Comparison of ENCODE assay signal across 8 cellular contexts in genomic region chr14:60722836-60723217, GRCh38. TPM values are rescaled to one million over a fixed set of nuclear protein-coding genes. Genes with fewer than 3 reads are reported as not detected.
DNase-seq lines count a peak whose midpoint lies in the region; ATAC-seq and TF ChIP-seq lines count a peak whose summit lies in the region.

No MANE protein-coding gene starts in this region.

- no peaks in the 10 kb centered on the region for H3K9me3 ChIP-seq in CD4-positive, alpha-beta T cell (ENCODE audit: control insufficient read depth, low read length)
- no peaks in the 10 kb centered on the region for H3K9me3 ChIP-seq in adrenal gland (replicated peaks in 1 of 3)
- no peaks in the 10 kb centered on the region for H3K9me3 ChIP-seq in iPS-20b (ENCODE audit: insufficient read depth, low read depth, low read length)

- peaks cover 88% of the 10 kb centered on the region for H3K27me3 Mint-ChIP-seq in CD4-positive, alpha-beta T cell
- H3K27me3 Mint-ChIP-seq in stimulated activated naive CD8-positive, alpha-beta T cell treated with anti-CD3 and anti-CD28 coated beads, Interleukin-15, amount 100 ng/mL, for 72 hours = peaks cover 90% of the 10 kb centered on the region

- peak overlapping the region; percentile 90 for H3K4me3 Mint-ChIP-seq in CD4-positive, alpha-beta T cell
- H3K4me3 Mint-ChIP-seq in stimulated activated naive CD8-positive, alpha-beta T cell treated with anti-CD3 and anti-CD28 coated beads, Interleukin-15, amount 100 ng/mL, for 72 hours = peak overlapping the region; percentile 85 to 91

- H3K4me1 ChIP-seq in adrenal gland (replicated peaks in 1 of 2) (peaks cover 15 to 25% of the 10 kb centered on the region in 2 donors), iPS-20b (ENCODE audit: insufficient read depth, low read length) (peaks cover 14% of the 10 kb centered on the region)

- WGBS in adrenal gland, 4 donors = 0 to 4% (median 3%) methylated on average over 5 to 21 of the region's 21 CpGs

- no peak overlapping the region for H3K27ac ChIP-seq in CD4-positive, alpha-beta T cell (ENCODE audit: low read depth, low read length)
- peak overlapping the region in 2 of 5 donors; percentile 61 to 66 for H3K27ac ChIP-seq in adrenal gland
- no peak overlapping the region for H3K27ac ChIP-seq in iPS-20b (ENCODE audit: low read length)

- CTCF ChIA-PET in CD4-positive, alpha-beta T cell (lab: Charles Lee) = interaction anchor here (1.3 to 1.4 kb wide), 2 partner anchors 15 to 39 kb away, joined by 3 to 4 read pairs; no protein-coding TSS in a partner anchor

- H3K36me3 ChIP-seq in adrenal gland (replicated peaks in 1 of 2) (no peaks in the 10 kb centered on the region), iPS-20b (ENCODE audit: insufficient read depth, low read depth, low read length) (peaks cover 26% of the 10 kb centered on the region)

- intact Hi-C loops in CD4-positive, alpha-beta T cell (cut with DNase I, micrococcal nuclease) = no loop called here
- intact Hi-C loops in adrenal gland (cut with DNase I) = loop anchor here in 1 of 2 donors (10.0 kb wide), 1 partner anchor 142 kb away; no protein-coding TSS in a partner anchor

- POLR2A ChIA-PET in CD4-positive, alpha-beta T cell (lab: Charles Lee) = interaction anchor here (0.6 to 2.7 kb wide), 2 partner anchors 11 to 553 kb away, joined by 3 to 9 read pairs; no protein-coding TSS in a partner anchor

- peaks cover 29% of the 10 kb centered on the region for H3K4me1 Mint-ChIP-seq in CD4-positive, alpha-beta T cell (ENCODE audit: low read depth)
- H3K4me1 Mint-ChIP-seq in stimulated activated naive CD8-positive, alpha-beta T cell treated with anti-CD3 and anti-CD28 coated beads, Interleukin-15, amount 100 ng/mL, for 72 hours = peaks cover 21% of the 10 kb centered on the region

- TF ChIP-seq CTCF in CD4-positive, alpha-beta T cell (IDR thresholded peaks at IDR 0.05) = no peak
- TF ChIP-seq CTCF in adrenal gland (IDR thresholded peaks at IDR 0.05) = no peak

- H3K27ac Mint-ChIP-seq in CD4-positive, alpha-beta T cell = no peak overlapping the region
- no peak overlapping the region for H3K27ac Mint-ChIP-seq in stimulated activated naive CD8-positive, alpha-beta T cell treated with anti-CD3 and anti-CD28 coated beads, Interleukin-15, amount 100 ng/mL, for 72 hours

- no peaks in the 10 kb centered on the region for H3K36me3 Mint-ChIP-seq in CD4-positive, alpha-beta T cell (ENCODE audit: low read depth)

- H3K4me3 ChIP-seq in adrenal gland = peak overlapping the region; percentile 70 to 86 (median 78)
- H3K4me3 ChIP-seq in iPS-20b (ENCODE audit: low read length) = peak overlapping the region; percentile 95

- DNase-seq in CD4-positive, alpha-beta T cell = no peak
- peak; percentile 45 for DNase-seq in HuH-7 (ENCODE audit: low spot score)
- peak in 4 of 7 donors; percentile 14 to 43 (median 30) for DNase-seq in adrenal gland
- DNase-seq in stimulated activated naive CD8-positive, alpha-beta T cell treated with anti-CD3 and anti-CD28 coated beads, Interleukin-15, amount 100 ng/mL, for 72 hours = no peak
- DNase-seq in HK-2 (ENCODE audit: unreplicated experiment) = no peak
- DNase-seq in GDM1 (lab: John Stamatoyannopoulos, UW) = no peak

- no peaks in the 10 kb centered on the region for H3K9me3 Mint-ChIP-seq in CD4-positive, alpha-beta T cell
- H3K9me3 Mint-ChIP-seq in stimulated activated naive CD8-positive, alpha-beta T cell treated with anti-CD3 and anti-CD28 coated beads, Interleukin-15, amount 100 ng/mL, for 72 hours = no peaks in the 10 kb centered on the region

- H3K27me3 ChIP-seq in CD4-positive, alpha-beta T cell (ENCODE audit: control insufficient read depth, insufficient read depth, low read length) = peaks cover 87% of the 10 kb centered on the region
- H3K27me3 ChIP-seq in adrenal gland (no peaks in the 10 kb centered on the region), iPS-20b (ENCODE audit: insufficient read depth, low read length) (peaks cover 18% of the 10 kb centered on the region)

- peak overlapping the region; percentile 90; the same call in 1 of the 2 replicates for H3K9ac ChIP-seq in iPS-20b (ENCODE audit: low read depth, low read length)

- ATAC-seq in CD4-positive, alpha-beta T cell (ENCODE audit: poor library complexity) = no peak
- ATAC-seq in stimulated activated naive CD8-positive, alpha-beta T cell treated with anti-CD3 and anti-CD28 coated beads, Interleukin-15, amount 100 ng/mL, for 72 hours = no peak
- ATAC-seq in HG03469 (IDR thresholded peaks at IDR 0.05; ENCODE audit: unreplicated experiment) = no peak

- TF ChIP-seq POLR2A in adrenal gland (IDR thresholded peaks at IDR 0.05) = no peak

RNA-seq across cellular contexts. Expression of gene SIX4, which starts 1.3 kb away (rescaled TPM):
- not detected for total RNA-seq in CD4-positive, alpha-beta T cell
- 1 to 10 TPM in 7 of 8 donors, under 1 TPM in 1; 0.98 to 3.9 (median 3.2) TPM for total RNA-seq in adrenal gland
- 1 to 10 TPM in 1 of 3 donors, under 1 TPM in 2; 0.40 to 1.5 (median 0.64) TPM for polyA plus RNA-seq in adrenal gland

RNA-seq across cellular contexts. Expression of gene MNAT1, which starts 11.7 kb away (rescaled TPM):
- 10 to 100 TPM; 15.4 to 15.9 TPM for total RNA-seq in CD4-positive, alpha-beta T cell
- 10 to 100 TPM; 11.7 to 43.8 (median 29.0) TPM for total RNA-seq in adrenal gland
- polyA plus RNA-seq in adrenal gland = 10 to 100 TPM; 16.3 to 42.4 (median 17.5) TPM

Comparison
In these comparisons a context has a peak if more than half of its experiments do, and no peak if none do; other contexts are left out.
1. DNase-seq: peak in HuH-7 (single experiment) and adrenal gland (4 of 7); none in CD4-positive, alpha-beta T cell (0 of 10), stimulated activated naive CD8-positive, alpha-beta T cell treated with anti-CD3 and anti-CD28 coated beads, Interleukin-15, amount 100 ng/mL, for 72 hours (0 of 2), HK-2 (single experiment) and GDM1 (single experiment).